Comparison of ENCODE assay signal across 17 cellular contexts in the genomic region with DNA sequence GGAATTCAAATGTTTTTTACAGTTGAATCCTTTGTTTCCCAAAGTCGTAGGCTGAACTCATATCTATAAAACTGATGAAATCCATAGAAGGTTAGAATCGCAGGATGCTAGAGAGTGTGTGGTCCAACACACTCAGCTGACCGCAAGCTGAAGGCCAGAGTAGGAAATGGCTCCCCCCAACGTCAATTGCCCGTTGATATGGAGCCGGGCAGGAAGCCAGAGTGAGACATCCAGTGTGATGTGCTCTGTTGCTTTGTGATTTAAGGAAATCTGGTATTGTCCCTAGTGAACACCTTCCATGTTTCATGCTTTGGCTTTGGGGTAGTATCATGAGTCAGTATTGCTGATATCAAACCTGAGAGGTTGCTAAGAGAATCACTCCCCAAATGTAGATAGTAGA. TPM values are rescaled to one million over a fixed set of nuclear protein-coding genes. Genes with fewer than 3 reads are reported as not detected.
A peak's percentile ranks its signal among the peaks of the same experiment; 100 is the strongest.
DNase-seq lines count a peak whose midpoint lies in the region; ATAC-seq and TF ChIP-seq lines count a peak whose summit lies in the region.
"Had no signal": no experiment of that assay in that cellular context is flagged by ENCODE, and none has a peak within 500 bp of the region (broad histone marks: within the 10 kb centered on the region; RNA-seq: fewer than 3 reads in every experiment).

No MANE protein-coding gene starts in this region.

- no peaks in the 10 kb centered on the region for H3K79me2 ChIP-seq in fibroblast of lung (ENCODE audit: control insufficient read depth, insufficient read depth, low read length)

- CTCF ChIA-PET in HEK293 (lab: Yijun Ruan, JAX): interaction anchor here (0.5 to 1.3 kb wide), 4 partner anchors 9 to 229 kb away, joined by 3 to 5 read pairs (median 4); no protein-coding TSS in a partner anchor

- no peak overlapping the region for H3K4me2 ChIP-seq in fibroblast of lung (ENCODE audit: extremely low read depth, insufficient read depth, low read length)

- H3K4me1 ChIP-seq in HEK293 (ENCODE audit: control insufficient read depth, insufficient read depth, low read length): peaks cover 9% of the 10 kb centered on the region
- H3K4me1 ChIP-seq in fibroblast of lung (ENCODE audit: control insufficient read depth, extremely low read depth, insufficient read depth, low read length): no peaks in the 10 kb centered on the region
- H3K4me1 ChIP-seq: ascending aorta had no signal

- H3K27ac ChIP-seq in HEK293 (ENCODE audit: extremely low read depth, low read depth, low read length): no peak overlapping the region
- H3K27ac ChIP-seq in fibroblast of lung (ENCODE audit: insufficient read depth, low read length): no peak overlapping the region
- H3K27ac ChIP-seq: ascending aorta, epithelial cell of prostate, spleen, thyroid gland had no signal

- no peak for ATAC-seq in left colon

- no peaks in the 10 kb centered on the region for H4K20me1 ChIP-seq in fibroblast of lung (ENCODE audit: control insufficient read depth, extremely low read depth, insufficient read depth, low read length)

- TF ChIP-seq CTCF in HEK293 (tag by site-specific recombination; IDR thresholded peaks at IDR 0.05) (no peak), fibroblast of lung (conservative IDR thresholded peaks at IDR 0.05 in 1 of 2, IDR thresholded peaks at IDR 0.05 in 1 of 2; ENCODE audit: low read depth in 1 of 2, low read length in 2 of 2) (no peak)

- no peak overlapping the region for H3K9ac ChIP-seq in fibroblast of lung (ENCODE audit: insufficient read depth, low read length)

- intact Hi-C loops in left colon (cut with DNase I, micrococcal nuclease): no loop called here

- DNase-seq in RPMI7951 (ENCODE audit: low read depth) (peak; percentile 80), fibroblast of lung (ENCODE audit: low read depth in 2 of 2) (peak; percentile 51 to 59), occipital lobe (lab: John Stamatoyannopoulos, UW) (peak; percentile 2), MG63 (no peak), cerebellum (ENCODE audit: low spot score) (no peak), left colon (no peak)
- DNase-seq: activated CD4-positive, alpha-beta T cell treated with anti-CD3 and anti-CD28 coated beads for 48 hours; activated CD8-positive, alpha-beta memory T cell treated with anti-CD3 and anti-CD28 coated beads, Interleukin-2, amount 50 U/mL, for 48 hours; H9; mesenchymal stem cell; NCI-H187; SIG-M5; spleen; thyroid gland had no signal

- H3K27me3 ChIP-seq in fibroblast of lung (ENCODE audit: control insufficient read depth, insufficient read depth, low read length) (peaks cover 8% of the 10 kb centered on the region), MG63 (peaks cover 16% of the 10 kb centered on the region)
- H3K27me3 ChIP-seq: ascending aorta, thyroid gland had no signal

- H2AFZ ChIP-seq in fibroblast of lung (ENCODE audit: low read length): no peak overlapping the region

- no peaks in the 10 kb centered on the region for H3K9me3 ChIP-seq in HEK293 (ENCODE audit: control insufficient read depth, insufficient read depth, low read depth, low read length)
- no peaks in the 10 kb centered on the region for H3K9me3 ChIP-seq in fibroblast of lung (ENCODE audit: control insufficient read depth, insufficient read depth, low read depth, low read length)
- no peaks in the 10 kb centered on the region for H3K9me3 ChIP-seq in MG63
- H3K9me3 ChIP-seq: ascending aorta, spleen, thyroid gland had no signal

- POLR2A ChIA-PET in HEK293 (lab: Yijun Ruan, JAX): interaction anchor here (0.7 kb wide), 1 partner anchor 877 kb away, joined by 4 read pairs; no protein-coding TSS in a partner anchor

- H3K36me3 ChIP-seq in HEK293 (ENCODE audit: control insufficient read depth in 2 of 2, insufficient read depth in 1 of 2, low read length in 2 of 2) (no peaks in the 10 kb centered on the region), fibroblast of lung (ENCODE audit: control insufficient read depth, insufficient read depth, low read length) (no peaks in the 10 kb centered on the region), MG63 (no peaks in the 10 kb centered on the region)
- H3K36me3 ChIP-seq: ascending aorta, spleen, thyroid gland had no signal

- H3K4me3 ChIP-seq in HEK293 (ENCODE audit: low read depth, low read length) (no peak overlapping the region), fibroblast of lung (replicated peaks in 1 of 4; ENCODE audit: control extremely low read depth in 1 of 4, insufficient read depth in 1 of 4, low read depth in 3 of 4, low read length in 4 of 4) (no peak overlapping the region), MG63 (no peak overlapping the region)
- H3K4me3 ChIP-seq: ascending aorta, spleen, thyroid gland had no signal

TF ChIP-seq in HEK293, 187 proteins besides CTCF, POLR2A, EP300 and RAD21:
- TF ChIP-seq YY2 (tag by site-specific recombination; IDR thresholded peaks at IDR 0.05): no peak
- TF ChIP-seq ZNF133 (tag by site-specific recombination; IDR thresholded peaks at IDR 0.05): peak; percentile 45; the same call in 1 of the 2 replicates

RNA-seq across cellular contexts. Expression of a gene that starts 5.8 kb away (rescaled TPM):
- 7.1 and 8.1 TPM in 2 replicates for total RNA-seq in RPMI7951 (2014; rRNA removed; shearing (Covaris generic))
- total RNA-seq in fibroblast of lung (5.9 and 8.1 TPM in 2 replicates), occipital lobe (96.4 TPM), cerebellum (39.9 TPM), left colon (1 to 10 TPM in 1 of 2 donors, under 1 TPM in 1; 0.27 to 1.4 TPM)
- 2.2 and 2.6 TPM in 2 replicates for polyA plus RNA-seq in fibroblast of lung
- 3.0 and 3.7 TPM in 2 replicates for polyA plus RNA-seq in fibroblast of lung (2012)
- polyA minus RNA-seq in fibroblast of lung (ENCODE audit: low replicate concordance): 1.2 and 2.9 TPM in 2 replicates
- 4.0 and 6.2 TPM in 2 replicates for total RNA-seq in MG63 (2014; rRNA removed; shearing (Covaris generic); ENCODE audit: low replicate concordance)

Comparison
In these comparisons a context has a peak if more than half of its experiments do, and no peak if none do; other contexts are left out.
1. DNase-seq: peak in RPMI7951 (single experiment), fibroblast of lung (2 of 2) and occipital lobe (single experiment); none in MG63 (single experiment), cerebellum (single experiment) and left colon (0 of 2).